In the genomic region with DNA sequence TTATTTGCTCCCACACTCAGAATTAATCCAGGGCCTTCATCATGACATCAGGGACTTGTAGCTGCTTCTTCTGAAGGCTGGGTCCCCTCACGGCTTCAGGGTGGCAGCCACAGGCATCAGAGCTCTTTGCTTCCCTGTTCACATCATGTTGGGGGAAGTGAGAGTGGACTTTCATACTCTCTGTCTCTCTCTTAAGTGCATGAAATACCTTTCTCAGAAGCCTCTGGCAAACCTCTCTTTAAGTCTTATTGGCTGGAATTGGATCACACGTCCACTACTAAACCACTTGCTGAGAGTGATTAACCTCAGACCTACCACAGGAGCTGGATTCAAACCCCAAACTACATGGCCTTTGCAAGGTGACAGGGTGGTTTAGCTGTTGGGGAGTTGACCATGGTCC, we compare ENCODE assay signal across 11 cellular contexts. TPM values are rescaled to one million over a fixed set of nuclear protein-coding genes. Genes with fewer than 3 reads are reported as not detected.
"Had no signal": no experiment of that assay in that cellular context is flagged by ENCODE, and none has a peak within 500 bp of the region (broad histone marks: within the 10 kb centered on the region; RNA-seq: fewer than 3 reads in every experiment).

No MANE protein-coding gene starts in this region.

- H3K4me1 ChIP-seq: HAP-1 had no signal

- H3K9me3 ChIP-seq: HAP-1 had no signal

- H3K36me3 ChIP-seq: HAP-1 had no signal

- H3K27ac ChIP-seq: GM23248 had no signal

- DNase-seq: GM23248, GOT3, H7, HFFc6, IMR-90, KG1 had no signal

- H2AFZ ChIP-seq: GM23248 had no signal

- ATAC-seq: HCT116, K562 had no signal

- H3K4me3 ChIP-seq: GM23248, HAP-1, K562 had no signal

- FAIRE-seq: HTR-8/SVneo, K562 had no signal

- H3K9ac ChIP-seq: GM23248 had no signal

RNA-seq across cellular contexts. Expression of a gene that starts 17.7 kb away (rescaled TPM):
- total RNA-seq: HT-29, K562 had no signal
- polyA plus RNA-seq: K562 had no signal
